19 cellular contexts compared by ENCODE assay signal in genomic region chr2:36818542-36818941, GRCh38.
DNase-seq lines count a peak whose midpoint lies in the region; ATAC-seq, FAIRE-seq and TF ChIP-seq lines count a peak whose summit lies in the region.
"Had no signal": no experiment of that assay in that cellular context is flagged by ENCODE, and none has a peak within 500 bp of the region (broad histone marks: within the 10 kb centered on the region; RNA-seq: fewer than 3 reads in every experiment).

No MANE protein-coding gene starts in this region.

- no peaks in the 10 kb centered on the region for H3K9me3 ChIP-seq in colonic mucosa
- no peaks in the 10 kb centered on the region for H3K9me3 ChIP-seq in subcutaneous abdominal adipose tissue (ENCODE audit: control insufficient read depth in 5 of 5, low read length in 5 of 5)
- H3K9me3 ChIP-seq: BLaER1, Caco-2 had no signal

- H3K27me3 ChIP-seq in colonic mucosa (no peaks in the 10 kb centered on the region), subcutaneous abdominal adipose tissue (ENCODE audit: control insufficient read depth in 5 of 5, insufficient read depth in 4 of 5, low read length in 5 of 5) (no peaks in the 10 kb centered on the region)
- H3K27me3 ChIP-seq: BLaER1 had no signal

- H3K36me3 ChIP-seq in colonic mucosa (no peaks in the 10 kb centered on the region), subcutaneous abdominal adipose tissue (ENCODE audit: control insufficient read depth in 5 of 5, insufficient read depth in 5 of 5, low read length in 5 of 5) (no peaks in the 10 kb centered on the region)
- H3K36me3 ChIP-seq: BLaER1 had no signal

- ATAC-seq in HG03460 (IDR thresholded peaks at IDR 0.05; ENCODE audit: unreplicated experiment): no peak
- ATAC-seq: CD8-positive, alpha-beta T cell; HCT116 had no signal

- DNase-seq in NCI-H524 treated with DMSO at 0.1 percent for 48 hours (lab: John Stamatoyannopoulos, UW) (peak; percentile 16), NCI-H82 treated with DMSO at 0.1 percent for 48 hours (lab: John Stamatoyannopoulos, UW; ENCODE audit: unreplicated experiment) (peak; percentile 56), colonic mucosa (no peak), HTR-8/SVneo (ENCODE audit: insufficient read length, low spot score) (no peak)
- DNase-seq in stimulated activated CD4-positive, alpha-beta T cell treated with anti-CD3 and anti-CD28 coated beads, Interleukin-15, amount 100 ng/mL, for 24 hours: no peak
- DNase-seq: Caco-2; CD4-positive, CD25-positive, alpha-beta regulatory T cell; CD8-positive, alpha-beta T cell; DMS153; DND-41; GM23248; H9 had no signal

- H3K27ac ChIP-seq in colonic mucosa: peak overlapping the region; percentile 2
- H3K27ac ChIP-seq in subcutaneous abdominal adipose tissue (ENCODE audit: low read depth, low read length): peak overlapping the region; percentile 68
- H3K27ac ChIP-seq: BLaER1, C4-2B, GM23248 had no signal

- H3K4me3 ChIP-seq in colonic mucosa: no peak overlapping the region
- H3K4me3 ChIP-seq in subcutaneous abdominal adipose tissue (ENCODE audit: low read depth in 1 of 5, low read length in 5 of 5): no peak overlapping the region
- H3K4me3 ChIP-seq: BLaER1, GM23248 had no signal

- H3K9ac ChIP-seq in colonic mucosa (ENCODE audit: low read depth in 2 of 2, low read length in 2 of 2): no peak overlapping the region
- no peak overlapping the region for H3K9ac ChIP-seq in subcutaneous abdominal adipose tissue (ENCODE audit: low read length in 5 of 5)
- H3K9ac ChIP-seq: BLaER1, GM23248 had no signal

- no peak for FAIRE-seq in HTR-8/SVneo (lab: Jason Lieb, UNC)
- FAIRE-seq: G401.6, GM12892 had no signal

- intact Hi-C loops in colonic mucosa (cut with DNase I): no loop called here

- peaks cover 12% of the 10 kb centered on the region for H3K4me1 ChIP-seq in colonic mucosa
- peaks cover 3 to 67% (median 51%) of the 10 kb centered on the region in 5 donors for H3K4me1 ChIP-seq in subcutaneous abdominal adipose tissue (ENCODE audit: control insufficient read depth in 5 of 5, insufficient read depth in 5 of 5, low read length in 5 of 5)
- H3K4me1 ChIP-seq: BLaER1 had no signal

- TF ChIP-seq CTCF in colonic mucosa (IDR thresholded peaks at IDR 0.05): no peak

Comparison
In these comparisons a context has a peak if more than half of its experiments do, and no peak if none do; other contexts are left out.
1. DNase-seq: peak in NCI-H524 treated with DMSO at 0.1 percent for 48 hours (single experiment) and NCI-H82 treated with DMSO at 0.1 percent for 48 hours (single experiment); none in colonic mucosa (single experiment), stimulated activated CD4-positive, alpha-beta T cell treated with anti-CD3 and anti-CD28 coated beads, Interleukin-15, amount 100 ng/mL, for 24 hours (single experiment) and HTR-8/SVneo (single experiment).